In the genomic region with DNA sequence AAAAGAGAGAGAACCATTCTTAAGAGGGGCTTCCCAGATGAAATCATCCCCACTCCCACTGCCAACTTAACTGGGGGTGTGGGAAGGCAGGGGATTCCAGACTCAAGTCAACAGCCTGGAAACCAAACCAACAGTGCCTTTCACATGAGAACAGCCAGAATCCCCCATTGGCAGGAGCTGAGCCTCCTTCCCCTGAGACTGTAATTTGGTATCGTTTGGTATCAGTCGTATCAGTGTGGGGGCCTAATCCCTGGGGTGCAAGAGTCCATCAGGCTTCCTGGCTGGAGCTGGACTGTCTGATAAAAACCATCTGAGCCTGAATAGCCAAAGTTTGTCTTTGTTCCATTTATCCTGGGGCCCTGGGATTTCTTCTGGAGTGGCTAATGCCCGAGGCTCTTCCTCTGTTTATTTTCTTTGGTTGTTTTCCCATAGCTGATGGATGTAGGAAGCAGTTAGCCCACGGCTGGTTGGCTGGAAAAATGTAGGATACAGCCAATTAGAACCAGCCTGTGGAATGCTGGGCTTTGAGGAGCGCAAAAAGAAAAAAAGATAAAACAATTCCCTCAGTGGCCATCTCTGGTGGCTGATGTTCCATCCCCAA, we compare ENCODE assay signal across 1 cellular context.
TF ChIP-seq lines count a peak whose summit lies in the region.

No MANE protein-coding gene starts in this region.

TF ChIP-seq in HEK293, 187 proteins besides CTCF, POLR2A, EP300 and RAD21 (continued from another document):
- TF ChIP-seq OSR2 (tag by site-specific recombination; IDR thresholded peaks at IDR 0.05) (peak; percentile 44; the same call in 1 of the 2 replicates), ZBTB20 (tag by site-specific recombination; IDR thresholded peaks at IDR 0.05) (0 out of 2 replicates have a peak, but pooled peaks have one; percentile 22), ZBTB8A (tag by site-specific recombination; IDR thresholded peaks at IDR 0.05) (peak; percentile 16; the same call in 1 of the 2 replicates), ZNF341 (tag by site-specific recombination; IDR thresholded peaks at IDR 0.05; ENCODE audit: low read depth) (peak; percentile 64), TCF7L2 (IDR thresholded peaks at IDR 0.05; ENCODE audit: borderline replicate concordance, low read depth, low read length) (peak; percentile 31; the same call in 1 of the 2 replicates), ZFHX2 (tag by site-specific recombination; conservative IDR thresholded peaks at IDR 0.05) (peak; percentile 33), MZF1 (tag by site-specific recombination; IDR thresholded peaks at IDR 0.05; ENCODE audit: borderline replicate concordance) (peak; percentile 65; the same call in 1 of the 2 replicates), TRIM28 (IDR thresholded peaks at IDR 0.05; ENCODE audit: borderline replicate concordance, low read length) (peak; percentile 55; the same call in 1 of the 2 replicates)
